ENCODE assay signal across 16 cellular contexts in the genomic region with DNA sequence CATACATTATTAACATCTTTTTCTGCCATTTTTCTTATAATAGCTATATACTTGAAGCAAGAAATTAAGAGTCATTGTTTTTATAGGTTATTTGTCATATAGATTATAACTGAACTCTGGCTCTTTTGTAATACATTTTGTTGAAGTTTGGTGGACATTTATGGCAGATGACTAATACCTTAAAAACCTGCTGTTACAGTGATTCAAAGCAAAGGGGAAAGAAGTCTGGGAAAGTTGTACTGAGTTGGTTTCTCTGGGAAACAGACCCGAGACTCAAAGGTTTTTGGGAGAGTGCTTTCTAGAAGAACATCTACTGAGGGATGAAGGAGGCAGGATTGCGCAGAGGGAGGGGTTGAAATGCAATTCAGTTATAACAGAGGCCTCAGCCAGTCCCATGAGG. TPM values are rescaled to one million over a fixed set of nuclear protein-coding genes. Genes with fewer than 3 reads are reported as not detected.
A peak's percentile ranks its signal among the peaks of the same experiment; 100 is the strongest.
DNase-seq lines count a peak whose midpoint lies in the region; ATAC-seq and TF ChIP-seq lines count a peak whose summit lies in the region.
"Had no signal": no experiment of that assay in that cellular context is flagged by ENCODE, and none has a peak within 500 bp of the region (broad histone marks: within the 10 kb centered on the region; RNA-seq: fewer than 3 reads in every experiment).

No MANE protein-coding gene starts in this region.

- no peak for TF ChIP-seq RAD21 in IMR-90 (IDR thresholded peaks at IDR 0.05; ENCODE audit: low read length)

- peak overlapping the region; percentile 85 for H3K4ac ChIP-seq in IMR-90 (ENCODE audit: low read depth, low read length)

- H2BK15ac ChIP-seq in IMR-90 (ENCODE audit: low read depth, low read length), result peak overlapping the region; percentile 52; the same call in 1 of the 3 replicates

- peak overlapping the region; percentile 38 to 71; a peak in 2 of 4 replicates for H4K8ac ChIP-seq in IMR-90 (ENCODE audit: low read depth in 2 of 2, low read length in 2 of 2)

- TF ChIP-seq CTCF in AG09309 (IDR thresholded peaks at IDR 0.05; ENCODE audit: control insufficient read depth, insufficient read depth, low read depth, low read length, missing control alignments), result no peak
- no peak for TF ChIP-seq CTCF in IMR-90 (conservative IDR thresholded peaks at IDR 0.05; ENCODE audit: low read depth, low read length)
- no peak for TF ChIP-seq CTCF in cardiac fibroblast (IDR thresholded peaks at IDR 0.05; ENCODE audit: low read depth, low read length)
- TF ChIP-seq CTCF in mesothelial cell of epicardium (IDR thresholded peaks at IDR 0.05; ENCODE audit: unreplicated experiment), result no peak
- no peak for TF ChIP-seq CTCF in upper lobe of right lung (IDR thresholded peaks at IDR 0.05)

- peaks cover 4% of the 10 kb centered on the region for H3K36me3 Mint-ChIP-seq in mesothelial cell of epicardium
- H3K36me3 Mint-ChIP-seq: neural progenitor cell had no signal

- H4K20me1 ChIP-seq in IMR-90 (ENCODE audit: insufficient read depth, low read length), result no peaks in the 10 kb centered on the region
- H4K20me1 ChIP-seq: BLaER1 treated with 17β-estradiol and CSF1 and Interleukin-3, amounts not matched to agents 10 nM and 100 nM had no signal

- dilution Hi-C loops in IMR-90 (cut with HindIII; ENCODE audit: low sequenced_read_pairs, unreplicated experiment), result no loop called here

- peaks cover 15% of the 10 kb centered on the region for H3K4me1 ChIP-seq in IMR-90 (ENCODE audit: control insufficient read depth, insufficient read depth, low read length)
- H3K4me1 ChIP-seq in upper lobe of right lung, result no peaks in the 10 kb centered on the region
- H3K4me1 ChIP-seq: neural progenitor cell, Peyer's patch had no signal

- peak overlapping the region; percentile 56 for H2AFZ ChIP-seq in IMR-90 (replicated peaks; ENCODE audit: low read length, poor library complexity)
- H2AFZ ChIP-seq: neural progenitor cell had no signal

- H3K27me3 Mint-ChIP-seq in mesothelial cell of epicardium (ENCODE audit: low read depth), result no peaks in the 10 kb centered on the region

- BruUV-seq in IMR-90 (replicated peaks; lab: Mats Ljungman, UMichigan), result no TSS peak

- H2AK9ac ChIP-seq in IMR-90 (replicated peaks; ENCODE audit: low read depth, low read length, poor library complexity), result no peak overlapping the region

- peak overlapping the region; percentile 20; the same call in 1 of the 2 replicates for H3K56ac ChIP-seq in IMR-90 (ENCODE audit: extremely low read depth, insufficient read depth, low read length)

- peak overlapping the region; percentile 8; the same call in 1 of the 2 replicates for H3K18ac ChIP-seq in IMR-90 (ENCODE audit: low read depth, low read length)

- DNase-seq in AG09309 (ENCODE audit: low read depth) (peak; percentile 78), IMR-90 (peak; percentile 88), cardiac fibroblast (ENCODE audit: low read depth in 2 of 2) (peak; percentile 49 to 91), mesothelial cell of epicardium (ENCODE audit: low spot score in 2 of 2, unreplicated experiment in 2 of 2) (no peak), upper lobe of right lung (no peak), NK-92 (lab: John Stamatoyannopoulos, UW; ENCODE audit: unreplicated experiment) (no peak), GDM1 (lab: John Stamatoyannopoulos, UW) (no peak)
- DNase-seq: activated naive CD4-positive, alpha-beta T cell treated with Interleukin-2 at 50 U/mL for 16 hours; cortex of kidney; NCI-H1105 treated with DMSO at 0.1 percent for 48 hours; NCI-H446 treated with DMSO at 0.1 percent for 48 hours; Peyer's patch; stimulated activated CD4-positive, alpha-beta T cell treated with anti-CD3 and anti-CD28 coated beads, Interleukin-15, amount 100 ng/mL, for 24 hours had no signal

- H2BK20ac ChIP-seq in IMR-90 (ENCODE audit: low read depth, low read length), result peak overlapping the region; percentile 93

- H3K36me3 ChIP-seq in IMR-90 (ENCODE audit: control insufficient read depth, insufficient read depth, low read length) (no peaks in the 10 kb centered on the region), upper lobe of right lung (peaks cover 17% of the 10 kb centered on the region)
- H3K36me3 ChIP-seq: neural progenitor cell had no signal

- H2BK120ac ChIP-seq in IMR-90 (ENCODE audit: low read depth, low read length), result peak overlapping the region; percentile 93

- peak overlapping the region; percentile 17 for H3K4me2 ChIP-seq in IMR-90 (ENCODE audit: low read depth, low read length)
- H3K4me2 ChIP-seq: BLaER1 treated with 17β-estradiol and CSF1 and Interleukin-3, amounts not matched to agents 10 nM and 100 nM; neural progenitor cell had no signal

- peaks cover 20% of the 10 kb centered on the region for H3K4me1 Mint-ChIP-seq in mesothelial cell of epicardium
- H3K4me1 Mint-ChIP-seq: neural progenitor cell had no signal

- peak overlapping the region; percentile 90 for H3K23ac ChIP-seq in IMR-90 (ENCODE audit: low read depth, low read length)

- peak overlapping the region; percentile 59 for H2BK5ac ChIP-seq in IMR-90 (ENCODE audit: low read depth, low read length, poor library complexity, severe bottlenecking)

- H3K9me3 ChIP-seq in IMR-90 (ENCODE audit: control insufficient read depth, insufficient read depth, low read length) (no peaks in the 10 kb centered on the region), upper lobe of right lung (no peaks in the 10 kb centered on the region)
- H3K9me3 ChIP-seq: BLaER1 treated with 17β-estradiol and CSF1 and Interleukin-3, amounts not matched to agents 10 nM and 100 nM; Peyer's patch had no signal

- peak; percentile 51 for ATAC-seq in IMR-90 (ENCODE audit: low read depth)
- ATAC-seq in HG03097 (IDR thresholded peaks at IDR 0.05; ENCODE audit: low FRiP score, unreplicated experiment), result no peak
- ATAC-seq in upper lobe of right lung, result no peak

- peaks cover 13% of the 10 kb centered on the region for H3K9me1 ChIP-seq in IMR-90 (ENCODE audit: insufficient read depth, low read length)

- peak overlapping the region; percentile 85 for H3K14ac ChIP-seq in IMR-90 (replicated peaks; ENCODE audit: low read depth, low read length)

- intact Hi-C loops in IMR-90 (cut with micrococcal nuclease), result no loop called here
- intact Hi-C loops in upper lobe of right lung (cut with DNase I), result loop anchor here (10.0 kb wide), 1 partner anchor 127 kb away; no protein-coding TSS in a partner anchor

- CTCF ChIA-PET in IMR-90 (lab: Yijun Ruan, JAX), result interaction anchor here (0.6 kb wide), 2 partner anchors 330 to 462 kb away, joined by 4 to 6 read pairs; no protein-coding TSS in a partner anchor

- peak overlapping the region; percentile 71 for H2AK5ac ChIP-seq in IMR-90 (ENCODE audit: low read depth, low read length)

- H3K27ac ChIP-seq in IMR-90 (ENCODE audit: insufficient read depth, low read length) (peak overlapping the region; percentile 42), upper lobe of right lung (no peak overlapping the region)
- H3K27ac ChIP-seq: BLaER1 treated with 17β-estradiol and CSF1 and Interleukin-3, amounts not matched to agents 10 nM and 100 nM; neural progenitor cell; Peyer's patch had no signal

- POLR2A ChIA-PET in IMR-90 (lab: Charles Lee; ENCODE audit: unreplicated experiment), result no interaction called here

- no peak overlapping the region for H4K5ac ChIP-seq in IMR-90 (ENCODE audit: low read depth, low read length)

- peak overlapping the region; percentile 67 for H4K91ac ChIP-seq in IMR-90 (ENCODE audit: insufficient read depth, low read depth, low read length)

- no peaks in the 10 kb centered on the region for H3K27me3 ChIP-seq in IMR-90 (ENCODE audit: control insufficient read depth, insufficient read depth, low read length)
- no peaks in the 10 kb centered on the region for H3K27me3 ChIP-seq in upper lobe of right lung
- H3K27me3 ChIP-seq: BLaER1 treated with 17β-estradiol and CSF1 and Interleukin-3, amounts not matched to agents 10 nM and 100 nM; neural progenitor cell; Peyer's patch had no signal

- H3K79me1 ChIP-seq in IMR-90 (ENCODE audit: low read depth in 1 of 2, low read length in 2 of 2), result peaks cover 0 to 13% of the 10 kb centered on the region in 2 experiments; a peak in 2 of 4 replicates

- H3K9ac ChIP-seq in IMR-90 (ENCODE audit: low read depth, low read length), result no peak overlapping the region
- H3K9ac ChIP-seq: BLaER1 treated with 17β-estradiol and CSF1 and Interleukin-3, amounts not matched to agents 10 nM and 100 nM; neural progenitor cell had no signal

- no peaks in the 10 kb centered on the region for H3K9me3 Mint-ChIP-seq in mesothelial cell of epicardium
- H3K9me3 Mint-ChIP-seq: neural progenitor cell had no signal

- H3K4me3 ChIP-seq in AG09309 (ENCODE audit: control insufficient read depth, low read depth, low read length) (no peak overlapping the region), IMR-90 (ENCODE audit: insufficient read depth, low read depth, low read length) (no peak overlapping the region), cardiac fibroblast (replicated peaks in 1 of 2; ENCODE audit: low read depth in 2 of 2, low read length in 2 of 2) (no peak overlapping the region), upper lobe of right lung (no peak overlapping the region)
- H3K4me3 ChIP-seq: BLaER1 treated with 17β-estradiol and CSF1 and Interleukin-3, amounts not matched to agents 10 nM and 100 nM; neural progenitor cell; Peyer's patch had no signal

- WGBS in IMR-90 (ENCODE audit: extremely low coverage in 2 of 2, insufficient read length in 1 of 2), 2 experiments, result no CpG with 5 or more reads among the region's 2 CpGs

- in situ Hi-C loops in IMR-90 (cut with MboI; ENCODE audit: low sequenced_read_pairs), result no loop called here

- TF ChIP-seq POLR2A in IMR-90 (IDR thresholded peaks at IDR 0.05; ENCODE audit: low read depth, low read length), result no peak

- H3K4me3 Mint-ChIP-seq in mesothelial cell of epicardium, result no peak overlapping the region
- H3K4me3 Mint-ChIP-seq: neural progenitor cell had no signal

- peak overlapping the region; percentile 10 for H3K27ac Mint-ChIP-seq in mesothelial cell of epicardium
- H3K27ac Mint-ChIP-seq: neural progenitor cell had no signal

TF ChIP-seq in IMR-90, 13 proteins besides CTCF, POLR2A, EP300 and RAD21:
- no peak for TF ChIP-seq CHD1 (IDR thresholded peaks at IDR 0.05; ENCODE audit: low read depth, low read length)
- no peak for TF ChIP-seq BHLHE40 (IDR thresholded peaks at IDR 0.05; ENCODE audit: low read depth, low read length)
- peak; percentile 52 for TF ChIP-seq CEBPB (IDR thresholded peaks at IDR 0.05; ENCODE audit: low read depth, low read length)
- TF ChIP-seq FOS (IDR thresholded peaks at IDR 0.05; ENCODE audit: low read depth, low read length), result peak; percentile 61; the same call in 1 of the 2 replicates
TF ChIP-seq in IMR-90: peak in this region for 2.

RNA-seq across cellular contexts. Expression of a gene that starts 35.9 kb away (rescaled TPM):
- total RNA-seq in IMR-90 (2012; rRNA removed) (3.9 and 5.6 TPM in 2 replicates), mesothelial cell of epicardium (4.4 to 4.9 TPM (median 4.7 TPM) in 3 replicates), upper lobe of right lung (3.2 TPM)
- 5.3 and 6.0 TPM in 2 replicates for polyA plus RNA-seq in IMR-90 (2012; rRNA removed)
- polyA plus RNA-seq in IMR-90 (2012; cell fraction: cytosol; rRNA removed), result 2.1 and 2.9 TPM in 2 replicates
- 0.71 and 2.5 TPM in 2 replicates for polyA plus RNA-seq in IMR-90 (2012; cell fraction: nucleus; rRNA removed; ENCODE audit: low replicate concordance)

Comparison
In these comparisons a context has a peak if more than half of its experiments do, and no peak if none do; other contexts are left out.
1. DNase-seq: peak in AG09309 (single experiment), IMR-90 (single experiment) and cardiac fibroblast (2 of 2); none in mesothelial cell of epicardium (0 of 2), upper lobe of right lung (single experiment), NK-92 (single experiment) and GDM1 (single experiment).